10 cellular contexts compared by ENCODE assay signal in the genomic region with DNA sequence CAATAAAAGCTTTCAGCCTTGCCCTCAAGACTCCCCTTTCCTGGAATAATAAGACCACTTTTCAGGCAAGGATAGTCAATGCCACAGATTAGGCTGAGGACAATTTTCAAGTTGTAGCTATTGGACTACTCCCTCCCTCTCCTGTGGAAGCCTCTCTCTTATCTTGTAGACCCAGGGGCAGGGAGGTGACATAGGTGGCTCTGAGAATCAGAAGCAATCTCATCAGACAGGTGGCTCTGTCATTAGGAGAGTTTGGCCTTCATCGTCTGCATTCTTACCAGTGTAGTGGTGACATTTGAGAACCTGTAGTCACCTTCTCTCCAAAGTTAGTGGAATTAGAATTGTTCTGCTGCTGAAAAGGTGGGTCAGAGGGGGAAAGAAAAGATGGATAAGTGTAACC.
"Had no signal": no experiment of that assay in that cellular context is flagged by ENCODE, and none has a peak within 500 bp of the region (broad histone marks: within the 10 kb centered on the region; RNA-seq: fewer than 3 reads in every experiment).

No MANE protein-coding gene starts in this region.

- H2AFZ ChIP-seq: GM23248, GM23338 had no signal

- H3K9ac ChIP-seq: GM23248 had no signal

- H3K9me3 ChIP-seq: HAP-1 had no signal

- FAIRE-seq: H54 had no signal

- H3K4me1 ChIP-seq: HAP-1 had no signal

- ATAC-seq: GM23338, HCT116 had no signal

- H3K4me3 ChIP-seq: GM23248, GM23338, HAP-1 had no signal

- H3K27ac ChIP-seq: GM23248 had no signal

- DNase-seq: GM23248, GOT3, H7, H9, HCEC 1CT, HFFc6 had no signal

- H3K4me2 ChIP-seq: GM23338 had no signal

- H3K36me3 ChIP-seq: HAP-1 had no signal
